8 cellular contexts compared by ENCODE assay signal in genomic region chr19:2236285-2237050, GRCh38. TPM values are rescaled to one million over a fixed set of nuclear protein-coding genes. Genes with fewer than 3 reads are reported as not detected.
DNase-seq lines count a peak whose midpoint lies in the region; ATAC-seq, FAIRE-seq and TF ChIP-seq lines count a peak whose summit lies in the region.

TSS of gene PLEKHJ1 (minus strand) at chr19:2236329. CDS start at chr19:2236248, 81 bp downstream.
TSS of gene SF3A2 (plus strand) at chr19:2236824. CDS start at chr19:2243419, 6,595 bp downstream.

- H3K36me3 ChIP-seq in OCI-LY1 (ENCODE audit: insufficient read depth, low read length) (peaks cover 30% of the 10 kb centered on the region), mesodermal cell (ENCODE audit: control insufficient read depth, insufficient read depth, low read length) (peaks cover 59% of the 10 kb centered on the region)

- H3K79me2 ChIP-seq in OCI-LY1 (ENCODE audit: insufficient read depth, low read length): peaks cover 57% of the 10 kb centered on the region

- H4K20me1 ChIP-seq in OCI-LY1 (ENCODE audit: insufficient read depth, low read length): no peaks in the 10 kb centered on the region

- H3K4me2 ChIP-seq in OCI-LY1 (ENCODE audit: low read length): peak within 1 kb of the TSS; percentile 97

- peaks cover 76% of the 10 kb centered on the region for H3K4me1 ChIP-seq in OCI-LY1 (ENCODE audit: insufficient read depth, low read length, severe bottlenecking)
- H3K4me1 ChIP-seq in mesodermal cell (ENCODE audit: control insufficient read depth, insufficient read depth, low read length, poor library complexity, severe bottlenecking): peaks cover 33% of the 10 kb centered on the region

- H3F3A ChIP-seq in OCI-LY1 (ENCODE audit: insufficient read depth, low read length): no peaks in the 10 kb centered on the region

- TF ChIP-seq CTCF in OCI-LY1 (IDR thresholded peaks at IDR 0.05; ENCODE audit: low read length): peak; percentile 78

- H3K9me3 ChIP-seq in OCI-LY1 (ENCODE audit: low read length): no peaks in the 10 kb centered on the region
- H3K9me3 ChIP-seq in mesodermal cell (ENCODE audit: control insufficient read depth, low read length): no peaks in the 10 kb centered on the region

- peak; percentile 96 for DNase-seq in DMS 273 treated with DMSO at 0.1 percent for 48 hours (lab: John Stamatoyannopoulos, UW)
- peak; percentile 98 for DNase-seq in HuH-7 (ENCODE audit: low spot score)
- peak; percentile 97 for DNase-seq in activated CD8-positive, alpha-beta memory T cell treated with anti-CD3 and anti-CD28 coated beads, Interleukin-2, amount 50 U/mL, for 4 hours
- peak; percentile 96 to 97 for DNase-seq in stimulated activated CD8-positive, alpha-beta memory T cell treated with anti-CD3 and anti-CD28 coated beads, Interleukin-15, amount 100 ng/mL, for 4 hours (ENCODE audit: low read depth in 2 of 2)

- no peaks in the 10 kb centered on the region for H3K9me2 ChIP-seq in OCI-LY1 (ENCODE audit: low read depth, low read length)

- 0% methylated on average over 62 to 77 of the region's 84 CpGs for WGBS in mesodermal cell (ENCODE audit: insufficient coverage in 2 of 2), 2 experiments

- H3K27ac ChIP-seq in OCI-LY1 (ENCODE audit: low read depth, low read length, poor library complexity, severe bottlenecking) (peak within 1 kb of the TSS; percentile 83), mesodermal cell (ENCODE audit: low read depth, low read length, severe bottlenecking) (peak within 1 kb of the TSS; percentile 98)

- H3K4me3 ChIP-seq in OCI-LY1 (ENCODE audit: low read depth, low read length, poor library complexity, severe bottlenecking): peak within 1 kb of the TSS; percentile 94
- peak within 1 kb of the TSS; percentile 99 for H3K4me3 ChIP-seq in mesodermal cell (ENCODE audit: extremely low read depth, insufficient read depth, low read length, poor library complexity, severe bottlenecking)

- peak; percentile 80 for FAIRE-seq in endometrium (lab: Jason Lieb, UNC)

- no peaks in the 10 kb centered on the region for H3K27me3 ChIP-seq in OCI-LY1 (ENCODE audit: insufficient read depth, low read length)

- H2AFZ ChIP-seq in OCI-LY1 (ENCODE audit: low read length): no peak within 1 kb of the TSS

- peak; percentile 59 for ATAC-seq in GM21447 (IDR thresholded peaks at IDR 0.05; ENCODE audit: unreplicated experiment)

- peak within 1 kb of the TSS; percentile 88 for H3K9ac ChIP-seq in OCI-LY1 (ENCODE audit: low read length)

RNA-seq across cellular contexts. Expression of gene PLEKHJ1, which starts in this region (rescaled TPM):
- 74.4 TPM for polyA plus RNA-seq in mesodermal cell (2013, experiment 1 of 2)
- polyA plus RNA-seq in mesodermal cell (2013, experiment 2 of 2): 68.4 TPM

RNA-seq across cellular contexts. Expression of gene SF3A2, which starts in this region (rescaled TPM):
- 115 TPM for polyA plus RNA-seq in mesodermal cell (2013, experiment 1 of 2)
- polyA plus RNA-seq in mesodermal cell (2013, experiment 2 of 2): 92.3 TPM

Comparison
In these comparisons a context has a peak if more than half of its experiments do, and no peak if none do; other contexts are left out.
1. Peak in every context shown above with its lines: DNase-seq, ATAC-seq, H3K4me3 ChIP-seq and H3K27ac ChIP-seq.